Comparison of ENCODE assay signal across 19 cellular contexts in genomic region chr3:187051724-187052364, GRCh38.
DNase-seq lines count a peak whose midpoint lies in the region; ATAC-seq and TF ChIP-seq lines count a peak whose summit lies in the region.
"Had no signal": no experiment of that assay in that cellular context is flagged by ENCODE, and none has a peak within 500 bp of the region (broad histone marks: within the 10 kb centered on the region; RNA-seq: fewer than 3 reads in every experiment).

No MANE protein-coding gene starts in this region.

- peak overlapping the region; percentile 76 for H3K27ac Mint-ChIP-seq in activated T-cell treated with anti-CD3 and anti-CD28 coated beads, Interleukin-2, amount 50 U/mL, for 72 hours
- no peak overlapping the region for H3K27ac Mint-ChIP-seq in activated T-cell treated with anti-CD3 and anti-CD28 coated beads, Interleukin-2, amount 50 U/mL, for 24 hours

- 93 to 97% (median 95%) methylated on average over 3 of the region's 3 CpGs for WGBS in heart left ventricle, 4 donors

- peak overlapping the region in 1 of 12 donors; percentile 62 for H3K27ac ChIP-seq in heart left ventricle
- H3K27ac ChIP-seq: BLaER1 treated with 17β-estradiol and CSF1 and Interleukin-3, amounts not matched to agents 10 nM and 100 nM; heart right ventricle; stomach; upper lobe of left lung had no signal

- no peak overlapping the region for H3K4me3 Mint-ChIP-seq in activated T-cell treated with anti-CD3 and anti-CD28 coated beads, Interleukin-2, amount 50 U/mL, for 72 hours
- H3K4me3 Mint-ChIP-seq in activated T-cell treated with anti-CD3 and anti-CD28 coated beads, Interleukin-2, amount 50 U/mL, for 24 hours, result no peak overlapping the region
- H3K4me3 Mint-ChIP-seq: activated naive CD4-positive, alpha-beta T cell treated with anti-CD3 and anti-CD28 coated beads for 36 hours had no signal

- peaks cover 0 to 23% (median 0%) of the 10 kb centered on the region in 12 donors for H3K4me1 ChIP-seq in heart left ventricle
- H3K4me1 ChIP-seq: stomach had no signal

- no peak for DNase-seq in activated T-cell treated with anti-CD3 and anti-CD28 coated beads, Interleukin-2, amount 50 U/mL, for 72 hours
- DNase-seq in activated T-cell treated with anti-CD3 and anti-CD28 coated beads, Interleukin-2, amount 50 U/mL, for 24 hours, result no peak
- DNase-seq in SIG-M5 (lab: John Stamatoyannopoulos, UW) (peak; percentile 21), heart left ventricle (no peak), pons (ENCODE audit: low spot score) (peak; percentile 29), GF-D8 (lab: John Stamatoyannopoulos, UW) (no peak), SKM-1 (lab: John Stamatoyannopoulos, UW; ENCODE audit: unreplicated experiment) (no peak), NCI-H2171 treated with DMSO at 0.1 percent for 48 hours (lab: John Stamatoyannopoulos, UW) (no peak)
- DNase-seq: activated CD4-positive, alpha-beta T cell treated with anti-CD3 and anti-CD28 coated beads, Interleukin-2, amount 50 U/mL, for 48 hours; activated naive CD4-positive, alpha-beta T cell treated with anti-CD3 and anti-CD28 coated beads for 36 hours; DMS53; H7; heart right ventricle; posterior cingulate gyrus; small intestine; stimulated activated CD4-positive, alpha-beta T cell treated with anti-CD3 and anti-CD28 coated beads, Interleukin-2, amount 100 ng/mL, for 48 hours; stomach; upper lobe of left lung had no signal

- peaks cover 0 to 55% (median 15%) of the 10 kb centered on the region in 9 donors for H3K36me3 ChIP-seq in heart left ventricle

- H3K27me3 Mint-ChIP-seq in activated T-cell treated with anti-CD3 and anti-CD28 coated beads, Interleukin-2, amount 50 U/mL, for 72 hours (ENCODE audit: low read depth), result no peaks in the 10 kb centered on the region
- no peaks in the 10 kb centered on the region for H3K27me3 Mint-ChIP-seq in activated T-cell treated with anti-CD3 and anti-CD28 coated beads, Interleukin-2, amount 50 U/mL, for 24 hours

- ATAC-seq in activated T-cell treated with anti-CD3 and anti-CD28 coated beads, Interleukin-2, amount 50 U/mL, for 72 hours (replicated peaks in 1 of 2), result no peak
- ATAC-seq in heart left ventricle, result peak in 3 of 4 donors; percentile 38 to 68 (median 55)

- peaks cover 47% of the 10 kb centered on the region for H3K4me1 Mint-ChIP-seq in activated T-cell treated with anti-CD3 and anti-CD28 coated beads, Interleukin-2, amount 50 U/mL, for 72 hours (ENCODE audit: low read depth)
- peaks cover 71% of the 10 kb centered on the region for H3K4me1 Mint-ChIP-seq in activated T-cell treated with anti-CD3 and anti-CD28 coated beads, Interleukin-2, amount 50 U/mL, for 24 hours (ENCODE audit: low read depth)

- H3K9me3 Mint-ChIP-seq in activated T-cell treated with anti-CD3 and anti-CD28 coated beads, Interleukin-2, amount 50 U/mL, for 72 hours, result peaks cover 21 to 22% of the 10 kb centered on the region in 2 donors
- peaks cover 33% of the 10 kb centered on the region for H3K9me3 Mint-ChIP-seq in activated T-cell treated with anti-CD3 and anti-CD28 coated beads, Interleukin-2, amount 50 U/mL, for 24 hours

- intact Hi-C loops in heart left ventricle (cut with DNase I), result no loop called here

- no peak for TF ChIP-seq POLR2A in heart left ventricle (IDR thresholded peaks at IDR 0.05)

- H3K9me3 ChIP-seq in heart left ventricle, result peaks cover 0 to 28% (median 10%) of the 10 kb centered on the region in 12 donors

- no peaks in the 10 kb centered on the region for H3K27me3 ChIP-seq in heart left ventricle
- H3K27me3 ChIP-seq: BLaER1 treated with 17β-estradiol and CSF1 and Interleukin-3, amounts not matched to agents 10 nM and 100 nM; heart right ventricle; stomach; upper lobe of left lung had no signal

- H3K36me3 Mint-ChIP-seq in activated T-cell treated with anti-CD3 and anti-CD28 coated beads, Interleukin-2, amount 50 U/mL, for 72 hours (ENCODE audit: insufficient read depth in 2 of 2), result peaks cover 60 to 90% of the 10 kb centered on the region in 2 donors
- H3K36me3 Mint-ChIP-seq in activated T-cell treated with anti-CD3 and anti-CD28 coated beads, Interleukin-2, amount 50 U/mL, for 24 hours (ENCODE audit: low read depth), result peaks cover 99% of the 10 kb centered on the region

- TF ChIP-seq CTCF in heart left ventricle (IDR thresholded peaks at IDR 0.05), result no peak

- H3K4me3 ChIP-seq in heart left ventricle, result no peak overlapping the region
- H3K4me3 ChIP-seq: BLaER1 treated with 17β-estradiol and CSF1 and Interleukin-3, amounts not matched to agents 10 nM and 100 nM; heart right ventricle; stomach; upper lobe of left lung had no signal

Comparison
In these comparisons a context has a peak if more than half of its experiments do, and no peak if none do; other contexts are left out.
1. ATAC-seq: peak in heart left ventricle (3 of 4); none in activated T-cell treated with anti-CD3 and anti-CD28 coated beads, Interleukin-2, amount 50 U/mL, for 72 hours (0 of 2).
2. DNase-seq: peak in SIG-M5 (single experiment) and pons (single experiment); none in activated T-cell treated with anti-CD3 and anti-CD28 coated beads, Interleukin-2, amount 50 U/mL, for 72 hours (0 of 2), activated T-cell treated with anti-CD3 and anti-CD28 coated beads, Interleukin-2, amount 50 U/mL, for 24 hours (single experiment), heart left ventricle (0 of 5), GF-D8 (single experiment), SKM-1 (single experiment) and NCI-H2171 treated with DMSO at 0.1 percent for 48 hours (single experiment).